9 cellular contexts compared by ENCODE assay signal in the genomic region with DNA sequence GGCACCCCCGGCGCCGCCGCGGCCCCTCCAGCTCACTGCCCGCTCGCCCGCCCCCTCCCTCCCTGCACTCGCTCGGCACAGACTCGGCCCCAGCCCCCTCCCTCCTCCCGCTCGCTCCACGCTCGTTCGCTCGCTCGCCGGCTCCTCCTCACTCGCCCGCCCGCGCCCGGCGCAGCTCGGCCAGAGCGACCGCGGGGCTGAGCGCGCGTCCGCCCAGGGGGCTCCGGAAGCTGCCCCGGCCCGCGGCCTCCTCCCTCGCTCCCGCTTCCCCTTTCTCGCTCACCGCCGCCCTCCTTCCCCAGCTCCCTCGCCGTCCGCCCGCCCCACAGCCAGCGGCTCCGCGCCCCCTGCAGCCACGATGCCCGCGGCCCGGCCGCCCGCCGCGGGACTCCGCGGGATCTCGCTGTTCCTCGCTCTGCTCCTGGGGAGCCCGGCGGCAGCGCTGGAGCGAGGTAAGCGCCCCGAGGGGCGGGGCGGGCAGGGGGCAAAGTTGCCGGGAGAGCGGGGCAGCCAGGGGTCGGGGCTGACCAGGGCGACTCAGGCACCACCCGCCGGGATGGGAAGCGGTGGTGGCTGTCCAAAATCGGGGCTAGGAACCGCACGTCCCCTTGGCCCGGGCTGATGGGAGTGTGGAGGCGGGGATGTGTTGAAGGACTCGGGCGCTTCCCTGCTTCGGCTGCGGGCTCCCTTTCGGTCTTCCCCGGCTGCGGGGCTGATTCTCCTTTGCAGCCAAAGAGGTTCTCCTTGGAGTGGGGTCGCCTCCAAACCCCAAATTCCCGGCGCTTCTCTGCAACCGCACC. TPM values are rescaled to one million over a fixed set of nuclear protein-coding genes. Genes with fewer than 3 reads are reported as not detected.
DNase-seq lines count a peak whose midpoint lies in the region; ATAC-seq and TF ChIP-seq lines count a peak whose summit lies in the region.
"Had no signal": no experiment of that assay in that cellular context is flagged by ENCODE, and none has a peak within 500 bp of the region (broad histone marks: within the 10 kb centered on the region; RNA-seq: fewer than 3 reads in every experiment).

TSS of gene SEZ6L (plus strand) at position 151 of the 800 bp plus-strand sequence. CDS start at position 359, 208 bp downstream.

- H3K27me3 Mint-ChIP-seq in nephron progenitor cell (ENCODE audit: low read depth, poor library complexity) = peaks cover 77% of the 10 kb centered on the region

- no peaks in the 10 kb centered on the region for H3K9me3 Mint-ChIP-seq in nephron progenitor cell

- H3K36me3 ChIP-seq in BLaER1 treated with 17β-estradiol and CSF1 and Interleukin-3, amounts not matched to agents 10 nM and 100 nM = no peaks in the 10 kb centered on the region
- H3K36me3 ChIP-seq in endocrine pancreas (ENCODE audit: control insufficient read depth, insufficient read depth, low read length) = no peaks in the 10 kb centered on the region

- TF ChIP-seq CTCF in nephron progenitor cell (IDR thresholded peaks at IDR 0.05) = no peak

- no peak within 1 kb of the TSS for H3K27ac Mint-ChIP-seq in nephron progenitor cell

- H3K27ac ChIP-seq in BLaER1 treated with 17β-estradiol and CSF1 and Interleukin-3, amounts not matched to agents 10 nM and 100 nM = peak within 1 kb of the TSS in 3 of 11 experiments; percentile 28 to 63 (median 30); a peak in 4 of 22 replicates
- H3K27ac ChIP-seq: SK-N-MC had no signal

- peak within 1 kb of the TSS; percentile 77 for H3K4me3 Mint-ChIP-seq in nephron progenitor cell

- H3K9ac ChIP-seq in BLaER1 treated with 17β-estradiol and CSF1 and Interleukin-3, amounts not matched to agents 10 nM and 100 nM = peak within 1 kb of the TSS; percentile 27 to 68 (median 55); a peak in 20 of 22 replicates
- peak within 1 kb of the TSS; percentile 45 for H3K9ac ChIP-seq in endocrine pancreas (ENCODE audit: control insufficient read depth, insufficient read depth, low read length)

- H3K4me1 Mint-ChIP-seq in nephron progenitor cell = peaks cover 19% of the 10 kb centered on the region

- H3K4me1 ChIP-seq in BLaER1 treated with 17β-estradiol and CSF1 and Interleukin-3, amounts not matched to agents 10 nM and 100 nM = peaks cover 12 to 30% (median 25%) of the 10 kb centered on the region in 10 experiments
- H3K4me1 ChIP-seq in endocrine pancreas (ENCODE audit: control insufficient read depth, insufficient read depth, low read length) = peaks cover 8% of the 10 kb centered on the region

- ATAC-seq in HG03469 (IDR thresholded peaks at IDR 0.05; ENCODE audit: unreplicated experiment) = no peak
- ATAC-seq in HG03025 (IDR thresholded peaks at IDR 0.05; ENCODE audit: low FRiP score, unreplicated experiment) = no peak

- no peaks in the 10 kb centered on the region for H3K9me3 ChIP-seq in BLaER1 treated with 17β-estradiol and CSF1 and Interleukin-3, amounts not matched to agents 10 nM and 100 nM (replicated peaks in 1 of 11)
- no peaks in the 10 kb centered on the region for H3K9me3 ChIP-seq in endocrine pancreas (ENCODE audit: control insufficient read depth, low read length)

- H3K4me2 ChIP-seq in BLaER1 treated with 17β-estradiol and CSF1 and Interleukin-3, amounts not matched to agents 10 nM and 100 nM = peak within 1 kb of the TSS; percentile 88 to 98 (median 96)

- peaks cover 0 to 25% (median 15%) of the 10 kb centered on the region in 11 experiments; a peak in 9 of 22 replicates for H4K20me1 ChIP-seq in BLaER1 treated with 17β-estradiol and CSF1 and Interleukin-3, amounts not matched to agents 10 nM and 100 nM

- H3K36me3 Mint-ChIP-seq in nephron progenitor cell (ENCODE audit: low read depth) = no peaks in the 10 kb centered on the region

- H3K27me3 ChIP-seq in BLaER1 treated with 17β-estradiol and CSF1 and Interleukin-3, amounts not matched to agents 10 nM and 100 nM = peaks cover 26 to 52% (median 48%) of the 10 kb centered on the region in 11 experiments
- no peaks in the 10 kb centered on the region for H3K27me3 ChIP-seq in endocrine pancreas (ENCODE audit: control insufficient read depth, insufficient read depth, low read length)

- peak within 1 kb of the TSS; percentile 56 to 72 (median 62) for H3K4me3 ChIP-seq in BLaER1 treated with 17β-estradiol and CSF1 and Interleukin-3, amounts not matched to agents 10 nM and 100 nM
- peak within 1 kb of the TSS; percentile 71 for H3K4me3 ChIP-seq in endocrine pancreas (ENCODE audit: control insufficient read depth, insufficient read depth, low read length)
- H3K4me3 ChIP-seq: SK-N-MC had no signal

- DNase-seq in NCI-H1105 treated with DMSO at 0.1 percent for 48 hours (lab: John Stamatoyannopoulos, UW) (peak; percentile 58), nephron progenitor cell (peak; percentile 77), UCSD-AML1 (lab: John Stamatoyannopoulos, UW; ENCODE audit: unreplicated experiment) (no peak), mucosa of gallbladder (ENCODE audit: low spot score) (no peak)

RNA-seq across cellular contexts. Expression of gene SEZ6L, which starts in this region (rescaled TPM):
- 0.89 TPM for total RNA-seq in mucosa of gallbladder

Comparison
In these comparisons a context has a peak if more than half of its experiments do, and no peak if none do; other contexts are left out.
1. DNase-seq: peak in NCI-H1105 treated with DMSO at 0.1 percent for 48 hours (single experiment) and nephron progenitor cell (single experiment); none in UCSD-AML1 (single experiment) and mucosa of gallbladder (single experiment).